8 cellular contexts compared by ENCODE assay signal in the genomic region with DNA sequence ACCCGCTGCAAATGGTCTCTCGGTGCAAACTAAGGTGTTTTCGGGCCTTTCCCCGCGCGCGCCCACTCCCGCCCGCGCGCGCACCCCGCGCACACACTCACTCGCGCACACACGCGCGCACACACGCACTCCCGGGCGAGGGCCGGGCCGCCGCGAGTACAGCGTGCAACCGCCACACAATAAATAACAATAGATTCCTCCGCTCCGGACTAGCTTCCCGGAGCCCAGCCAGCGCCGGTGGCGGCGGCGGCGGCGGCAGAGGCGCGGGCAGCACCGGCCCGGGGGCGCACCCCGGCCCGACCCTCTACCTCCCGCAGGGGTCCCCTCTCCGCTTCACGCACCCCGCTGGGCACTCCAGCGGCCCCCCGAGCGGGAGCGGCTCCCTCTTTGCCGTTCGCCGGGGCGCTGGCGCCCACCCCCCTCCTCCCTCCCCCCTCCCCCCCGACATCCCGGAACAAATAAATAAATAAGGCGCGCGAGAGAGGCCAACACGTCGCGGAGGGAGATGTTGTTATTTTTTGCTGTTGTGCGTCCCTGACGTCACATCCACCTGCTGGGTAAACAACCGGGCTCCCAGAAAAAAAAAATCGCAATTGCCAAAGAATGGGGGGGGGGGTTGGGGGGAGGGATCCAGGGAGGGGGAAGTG. TPM values are rescaled to one million over a fixed set of nuclear protein-coding genes. Genes with fewer than 3 reads are reported as not detected.
DNase-seq lines count a peak whose midpoint lies in the region; ATAC-seq and TF ChIP-seq lines count a peak whose summit lies in the region.

Gene FOXP1 (minus strand): TSS at position 160 of the 647 bp plus-strand sequence. CDS start 385,347 bp downstream, outside the sequence.

- no peaks in the 10 kb centered on the region for H3K36me3 ChIP-seq in smooth muscle cell (ENCODE audit: low read depth)

- peaks cover 47% of the 10 kb centered on the region for H3K79me2 ChIP-seq in smooth muscle cell (ENCODE audit: low read depth)

- H3K4me1 ChIP-seq in smooth muscle cell (ENCODE audit: low read depth), result peaks cover 34% of the 10 kb centered on the region

- H3K4me2 ChIP-seq in smooth muscle cell, result peak within 1 kb of the TSS; percentile 99

- H3K27me3 Mint-ChIP-seq in CD14-positive monocyte (ENCODE audit: low read depth in 3 of 3), result peaks cover 0 to 2% (median 0%) of the 10 kb centered on the region in 3 donors

- H3K9ac ChIP-seq in smooth muscle cell (ENCODE audit: low read depth), result peak within 1 kb of the TSS; percentile 92

- peaks cover 0 to 3% (median 0%) of the 10 kb centered on the region in 7 donors for H3K9me3 Mint-ChIP-seq in CD14-positive monocyte

- TF ChIP-seq CTCF in CD14-positive monocyte (IDR thresholded peaks at IDR 0.05) (no peak), smooth muscle cell (IDR thresholded peaks at IDR 0.05; ENCODE audit: borderline replicate concordance, insufficient read depth, poor library complexity, severe bottlenecking) (no peak)

- peaks cover 35% of the 10 kb centered on the region for H3K4me1 Mint-ChIP-seq in CD14-positive monocyte

- H3K9me3 ChIP-seq in smooth muscle cell (replicated peaks; ENCODE audit: low read depth), result no peaks in the 10 kb centered on the region

- H3K27ac Mint-ChIP-seq in CD14-positive monocyte, result peak within 1 kb of the TSS; percentile 92 to 99 (median 97)

- no peak for ATAC-seq in HG03565 (IDR thresholded peaks at IDR 0.05; ENCODE audit: unreplicated experiment)

- H3F3A ChIP-seq in smooth muscle cell (ENCODE audit: low read depth), result peaks cover 4% of the 10 kb centered on the region

- H3K27ac ChIP-seq in smooth muscle cell (ENCODE audit: low read depth), result peak within 1 kb of the TSS; percentile 87

- H2AFZ ChIP-seq in smooth muscle cell (ENCODE audit: low read depth), result peak within 1 kb of the TSS; percentile 95

- intact Hi-C loops in CD14-positive monocyte (cut with micrococcal nuclease), result loop anchor here (5.0 to 10.0 kb wide), 8 partner anchors 36 to 579 kb away; no protein-coding TSS in a partner anchor

- peak within 1 kb of the TSS; percentile 93 for H3K4me3 ChIP-seq in smooth muscle cell

- H3K36me3 Mint-ChIP-seq in CD14-positive monocyte, result peaks cover 0 to 10% of the 10 kb centered on the region in 2 donors

- under 1% methylated on average over 29 of the region's 70 CpGs for WGBS in smooth muscle cell (ENCODE audit: low lambda C conversion rate)

- DNase-seq in CD14-positive monocyte (ENCODE audit: low spot score) (peak; percentile 76), GOT3 (lab: John Stamatoyannopoulos, UW) (peak; percentile 15), NCI-H2227 (lab: John Stamatoyannopoulos, UW; ENCODE audit: unreplicated experiment) (peak; percentile 86), cerebellar cortex (ENCODE audit: low spot score) (peak; percentile 66), islet precursor cell (peak; percentile 73), smooth muscle cell (lab: John Stamatoyannopoulos, UW; ENCODE audit: unreplicated experiment) (peak; percentile 33)
- DNase-seq in activated CD4-positive, CD25-positive, alpha-beta regulatory T cell treated with anti-CD3 and anti-CD28 coated beads, Interleukin-2, amount 50 U/mL, for 72 hours, result peak; percentile 73

- H4K20me1 ChIP-seq in smooth muscle cell (ENCODE audit: low read depth), result no peaks in the 10 kb centered on the region

- peak within 1 kb of the TSS; percentile 95 to 96 for H3K4me3 Mint-ChIP-seq in CD14-positive monocyte

- no peaks in the 10 kb centered on the region for H3K27me3 ChIP-seq in smooth muscle cell (ENCODE audit: low read depth)

RNA-seq across cellular contexts. Expression of gene FOXP1, which starts in this region (rescaled TPM):
- polyA plus RNA-seq in CD14-positive monocyte, result 10 to 100 TPM; 27.8 to 42.6 TPM
- total RNA-seq in smooth muscle cell, result 68.0 and 68.3 TPM in 2 replicates
- polyA plus RNA-seq in smooth muscle cell, result 40.9 and 49.5 TPM in 2 replicates

Comparison
In these comparisons a context has a peak if more than half of its experiments do, and no peak if none do; other contexts are left out.
1. DNase-seq: peak in every context shown above with its lines; median percentile 86 in NCI-H2227; 76 in CD14-positive monocyte; 73 in activated CD4-positive, CD25-positive, alpha-beta regulatory T cell treated with anti-CD3 and anti-CD28 coated beads, Interleukin-2, amount 50 U/mL, for 72 hours; 73 in islet precursor cell; 66 in cerebellar cortex; 33 in smooth muscle cell; 15 in GOT3.